8 cellular contexts compared by ENCODE assay signal in genomic region chr19:58279925-58280316, GRCh38. TPM values are rescaled to one million over a fixed set of nuclear protein-coding genes. Genes with fewer than 3 reads are reported as not detected.
DNase-seq lines count a peak whose midpoint lies in the region; ATAC-seq, FAIRE-seq and TF ChIP-seq lines count a peak whose summit lies in the region.

No MANE protein-coding gene starts in this region.

- H3K4me1 ChIP-seq in BLaER1 treated with 17β-estradiol and CSF1 and Interleukin-3, amounts not matched to agents 10 nM and 100 nM, result peaks cover 18 to 35% (median 27%) of the 10 kb centered on the region in 10 experiments
- peaks cover 20% of the 10 kb centered on the region for H3K4me1 ChIP-seq in Karpas-422 (ENCODE audit: low read length)
- peaks cover 0 to 35% (median 0%) of the 10 kb centered on the region in 3 donors for H3K4me1 ChIP-seq in gastroesophageal sphincter

- H3K4me3 ChIP-seq in BLaER1 treated with 17β-estradiol and CSF1 and Interleukin-3, amounts not matched to agents 10 nM and 100 nM, result peak overlapping the region; percentile 77 to 99 (median 90)
- peak overlapping the region; percentile 71 for H3K4me3 ChIP-seq in Karpas-422 (ENCODE audit: low read length)
- peak overlapping the region; percentile 86 for H3K4me3 ChIP-seq in coronary artery
- peak overlapping the region; percentile 100 for H3K4me3 ChIP-seq in neural cell (ENCODE audit: low read length)
- peak overlapping the region in 1 of 2 donors; percentile 90 for H3K4me3 ChIP-seq in gastroesophageal sphincter

- ATAC-seq in gastroesophageal sphincter, result no peak
- ATAC-seq in left lobe of liver, result no peak

- TF ChIP-seq POLR2A in gastroesophageal sphincter (IDR thresholded peaks at IDR 0.05) (no peak), GM12891 (IDR thresholded peaks at IDR 0.05; ENCODE audit: low read depth, low read length) (no peak)

- no peaks in the 10 kb centered on the region for H3K9me2 ChIP-seq in Karpas-422 (replicated peaks; ENCODE audit: insufficient read depth, low read length)
- no peaks in the 10 kb centered on the region for H3K9me2 ChIP-seq in neural cell (ENCODE audit: insufficient read depth, low read length)

- no peak for DNase-seq in Karpas-422
- no peak for DNase-seq in coronary artery (ENCODE audit: low spot score)
- DNase-seq in GM12891 (ENCODE audit: insufficient read length, low spot score), result no peak
- no peak for DNase-seq in left lobe of liver (ENCODE audit: low spot score)
- DNase-seq in ureter (ENCODE audit: low spot score), result no peak

- peaks cover 0 to 37% (median 0%) of the 10 kb centered on the region in 11 experiments; a peak in 7 of 22 replicates for H4K20me1 ChIP-seq in BLaER1 treated with 17β-estradiol and CSF1 and Interleukin-3, amounts not matched to agents 10 nM and 100 nM
- H4K20me1 ChIP-seq in Karpas-422 (ENCODE audit: insufficient read depth, low read depth, low read length) (no peaks in the 10 kb centered on the region), neural cell (ENCODE audit: insufficient read depth) (no peaks in the 10 kb centered on the region)

- no peak for TF ChIP-seq EP300 in neural cell (conservative IDR thresholded peaks at IDR 0.05; ENCODE audit: poor library complexity, severe bottlenecking)
- TF ChIP-seq EP300 in gastroesophageal sphincter (IDR thresholded peaks at IDR 0.05), result no peak

- peaks cover 64 to 79% (median 74%) of the 10 kb centered on the region in 11 experiments for H3K36me3 ChIP-seq in BLaER1 treated with 17β-estradiol and CSF1 and Interleukin-3, amounts not matched to agents 10 nM and 100 nM
- peaks cover 57% of the 10 kb centered on the region for H3K36me3 ChIP-seq in Karpas-422 (ENCODE audit: insufficient read depth, low read length)
- peaks cover 12% of the 10 kb centered on the region for H3K36me3 ChIP-seq in neural cell (ENCODE audit: insufficient read depth, low read length)
- peaks cover 0 to 45% of the 10 kb centered on the region in 2 donors for H3K36me3 ChIP-seq in gastroesophageal sphincter

- H3K9ac ChIP-seq in BLaER1 treated with 17β-estradiol and CSF1 and Interleukin-3, amounts not matched to agents 10 nM and 100 nM, result peak overlapping the region in 9 of 11 experiments; percentile 88 to 99 (median 95); a peak in 17 of 22 replicates
- H3K9ac ChIP-seq in Karpas-422 (ENCODE audit: low read length) (peak overlapping the region; percentile 79), neural cell (ENCODE audit: low read length) (peak overlapping the region; percentile 97)

- peaks cover 75 to 88% (median 81%) of the 10 kb centered on the region in 11 experiments for H3K9me3 ChIP-seq in BLaER1 treated with 17β-estradiol and CSF1 and Interleukin-3, amounts not matched to agents 10 nM and 100 nM (replicated peaks in 1 of 11)
- H3K9me3 ChIP-seq in Karpas-422 (ENCODE audit: low read length), result peaks cover 16% of the 10 kb centered on the region
- peaks cover 13% of the 10 kb centered on the region for H3K9me3 ChIP-seq in neural cell (ENCODE audit: low read length)
- peaks cover 0 to 24% (median 0%) of the 10 kb centered on the region in 3 donors for H3K9me3 ChIP-seq in gastroesophageal sphincter

- TF ChIP-seq CTCF in coronary artery (IDR thresholded peaks at IDR 0.05) (no peak), neural cell (IDR thresholded peaks at IDR 0.05; ENCODE audit: poor library complexity, severe bottlenecking) (no peak), gastroesophageal sphincter (IDR thresholded peaks at IDR 0.05) (no peak)

- no peak overlapping the region for H2AFZ ChIP-seq in Karpas-422 (ENCODE audit: low read length)
- no peak overlapping the region for H2AFZ ChIP-seq in neural cell (ENCODE audit: low read depth, low read length)

- H3F3A ChIP-seq in neural cell (ENCODE audit: insufficient read depth, low read length, poor library complexity, severe bottlenecking), result no peaks in the 10 kb centered on the region

- peak overlapping the region; percentile 88 to 100 (median 95) for H3K4me2 ChIP-seq in BLaER1 treated with 17β-estradiol and CSF1 and Interleukin-3, amounts not matched to agents 10 nM and 100 nM
- H3K4me2 ChIP-seq in Karpas-422 (ENCODE audit: low read depth, low read length, poor library complexity, severe bottlenecking) (peak overlapping the region; percentile 70), neural cell (ENCODE audit: low read length) (peak overlapping the region; percentile 85)

- H3K79me2 ChIP-seq in Karpas-422 (ENCODE audit: low read length) (peaks cover 85% of the 10 kb centered on the region), neural cell (replicated peaks; ENCODE audit: insufficient read depth, low read length) (peaks cover 66% of the 10 kb centered on the region)

- 59 to 79% methylated on average over 2 to 4 of the region's 4 CpGs for WGBS in gastroesophageal sphincter (ENCODE audit: low coverage in 1 of 2), 2 donors

- no peaks in the 10 kb centered on the region for H3K27me3 ChIP-seq in BLaER1 treated with 17β-estradiol and CSF1 and Interleukin-3, amounts not matched to agents 10 nM and 100 nM
- H3K27me3 ChIP-seq in Karpas-422 (ENCODE audit: low read length), result no peaks in the 10 kb centered on the region
- H3K27me3 ChIP-seq in neural cell (ENCODE audit: insufficient read depth, low read depth, low read length), result no peaks in the 10 kb centered on the region
- no peaks in the 10 kb centered on the region for H3K27me3 ChIP-seq in gastroesophageal sphincter

- H3K27ac ChIP-seq in BLaER1 treated with 17β-estradiol and CSF1 and Interleukin-3, amounts not matched to agents 10 nM and 100 nM, result peak overlapping the region in 2 of 11 experiments; percentile 89 to 93; a peak in 4 of 22 replicates
- H3K27ac ChIP-seq in Karpas-422 (ENCODE audit: low read length) (no peak overlapping the region), coronary artery (no peak overlapping the region), neural cell (ENCODE audit: low read length) (peak overlapping the region; percentile 91), gastroesophageal sphincter (peak overlapping the region in 2 of 4 donors; percentile 91 to 92)

- FAIRE-seq in GM12891 (lab: Jason Lieb, UNC), result no peak

- no peak for TF ChIP-seq RAD21 in neural cell (conservative IDR thresholded peaks at IDR 0.05)

TF ChIP-seq in neural cell, 6 proteins besides CTCF, POLR2A, EP300 and RAD21 (continues in another document):
- TF ChIP-seq POLR2AphosphoS5 (IDR thresholded peaks at IDR 0.05) (no peak), MXI1 (conservative IDR thresholded peaks at IDR 0.05; ENCODE audit: poor library complexity, severe bottlenecking) (no peak), EZH2 (IDR thresholded peaks at IDR 0.05; ENCODE audit: borderline replicate concordance, insufficient read depth, low read length, poor library complexity, severe bottlenecking) (no peak), TAF1 (IDR thresholded peaks at IDR 0.05; ENCODE audit: low read depth) (no peak), SMC3 (conservative IDR thresholded peaks at IDR 0.05; ENCODE audit: poor library complexity) (no peak)

TF ChIP-seq in GM12891, 5 proteins besides CTCF, POLR2A, EP300 and RAD21:
- no peak for TF ChIP-seq SPI1 (IDR thresholded peaks at IDR 0.05; ENCODE audit: low read depth, low read length)
- no peak for TF ChIP-seq POU2F2 (IDR thresholded peaks at IDR 0.05; ENCODE audit: low read depth, low read length)
- TF ChIP-seq PAX5 (IDR thresholded peaks at IDR 0.05; ENCODE audit: insufficient read depth, low read length, severe bottlenecking), result no peak
- TF ChIP-seq TAF1 (IDR thresholded peaks at IDR 0.05; ENCODE audit: low read depth, low read length), result no peak
- TF ChIP-seq POLR2AphosphoS5 (IDR thresholded peaks at IDR 0.05; ENCODE audit: low read depth, low read length), result no peak

RNA-seq across cellular contexts. Expression of gene ZNF8, which starts 1.2 kb away (rescaled TPM):
- 14.8 and 16.9 TPM in 2 replicates for total RNA-seq in Karpas-422 (2014; rRNA removed; shearing (Covaris generic); ENCODE audit: low replicate concordance)
- polyA plus RNA-seq in neural cell, result 5.5 and 6.4 TPM in 2 replicates
- 26.8 and 29.9 TPM in 2 replicates for polyA minus RNA-seq in neural cell
- 10 to 100 TPM in 2 of 4 donors, 1 to 10 TPM in 2; 5.6 to 11.6 (median 9.5) TPM for total RNA-seq in gastroesophageal sphincter
- polyA plus RNA-seq in GM12891 (2012; ENCODE audit: low read depth, missing spikeins), result 0.69 TPM
- 1.8 TPM for total RNA-seq in left lobe of liver
- 8.6 TPM for total RNA-seq in ureter

RNA-seq across cellular contexts. Expression of gene ERVK3-1, which starts 25.3 kb away (rescaled TPM):
- total RNA-seq in Karpas-422 (2014; rRNA removed; shearing (Covaris generic); ENCODE audit: low replicate concordance), result 94.2 and 129 TPM in 2 replicates
- polyA plus RNA-seq in neural cell, result 137 and 141 TPM in 2 replicates
- polyA minus RNA-seq in neural cell, result 101 and 103 TPM in 2 replicates
- total RNA-seq in gastroesophageal sphincter (10 to 100 TPM; 31.7 to 67.2 (median 41.5) TPM), left lobe of liver (14.3 TPM), ureter (38.8 TPM)
- 47.6 TPM for polyA plus RNA-seq in GM12891 (2012; ENCODE audit: low read depth, missing spikeins)

RNA-seq across cellular contexts. Expression of gene ZSCAN22, which starts 46.9 kb away (rescaled TPM):
- total RNA-seq in Karpas-422 (2014; rRNA removed; shearing (Covaris generic); ENCODE audit: low replicate concordance), result 5.1 and 5.3 TPM in 2 replicates
- 1.6 and 2.2 TPM in 2 replicates for polyA plus RNA-seq in neural cell
- 5.8 and 6.0 TPM in 2 replicates for polyA minus RNA-seq in neural cell
- total RNA-seq in gastroesophageal sphincter (1 to 10 TPM; 2.4 to 4.8 (median 2.9) TPM), left lobe of liver (2.4 TPM), ureter (3.5 TPM)
- polyA plus RNA-seq in GM12891 (2012; ENCODE audit: low read depth, missing spikeins), result 0.72 TPM

RNA-seq across cellular contexts. Expression of gene ZNF544, which starts 51.2 kb away (rescaled TPM):
- 111 and 129 TPM in 2 replicates for total RNA-seq in Karpas-422 (2014; rRNA removed; shearing (Covaris generic); ENCODE audit: low replicate concordance)
- polyA plus RNA-seq in neural cell, result 22.7 and 50.1 TPM in 2 replicates
- polyA minus RNA-seq in neural cell, result 32.6 and 35.1 TPM in 2 replicates
- 10 to 100 TPM; 25.4 to 54.6 (median 34.6) TPM for total RNA-seq in gastroesophageal sphincter
- polyA plus RNA-seq in GM12891 (2012; ENCODE audit: low read depth, missing spikeins), result 33.5 TPM
- 10.0 TPM for total RNA-seq in left lobe of liver
- 46.4 TPM for total RNA-seq in ureter
